8 cellular contexts compared by ENCODE assay signal in the genomic region with DNA sequence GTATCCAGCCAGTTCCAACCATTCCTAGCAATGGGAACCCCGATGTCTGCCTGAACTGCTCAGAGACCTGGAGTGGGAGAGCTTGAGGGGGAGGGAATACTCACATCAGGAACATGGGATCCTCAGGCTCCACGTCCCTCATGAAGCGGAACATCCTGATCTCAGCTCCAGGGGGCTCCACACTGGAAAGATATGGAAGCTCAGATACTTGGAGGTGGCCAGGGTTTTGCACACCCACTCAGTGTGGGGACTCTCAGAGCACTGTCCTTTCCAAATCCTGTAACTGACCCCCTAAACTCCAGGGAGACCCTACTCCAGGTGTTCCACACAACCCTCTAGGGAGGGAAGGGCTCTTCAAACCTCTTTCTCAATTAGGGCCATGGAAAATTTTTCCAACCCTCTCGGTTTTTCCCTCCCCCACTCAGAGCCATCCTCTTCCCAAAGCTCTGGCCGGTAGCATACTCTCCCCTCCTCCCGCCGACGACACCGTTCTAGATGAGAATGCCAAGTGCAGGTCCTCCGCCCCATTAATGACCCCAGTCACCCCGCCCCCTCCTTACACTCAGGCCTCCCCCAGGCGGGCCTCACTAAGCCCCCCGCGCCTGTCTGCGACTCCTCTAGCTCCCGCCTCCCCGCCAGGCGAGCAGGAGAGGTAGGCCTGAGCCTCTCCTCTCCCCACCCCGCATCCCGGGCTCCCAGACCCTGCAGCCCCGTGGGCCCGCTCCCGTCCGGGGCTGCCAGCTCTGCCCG. TPM values are rescaled to one million over a fixed set of nuclear protein-coding genes. Genes with fewer than 3 reads are reported as not detected.
DNase-seq lines count a peak whose midpoint lies in the region; ATAC-seq and TF ChIP-seq lines count a peak whose summit lies in the region.

No MANE protein-coding gene starts in this region.

- H4K20me1 ChIP-seq in OCI-LY1 (ENCODE audit: insufficient read depth, low read length) (no peaks in the 10 kb centered on the region), mammary epithelial cell (ENCODE audit: insufficient read depth, low read length) (no peaks in the 10 kb centered on the region)

- H3K79me2 ChIP-seq in OCI-LY1 (ENCODE audit: insufficient read depth, low read length): no peaks in the 10 kb centered on the region
- H3K79me2 ChIP-seq in mammary epithelial cell (ENCODE audit: insufficient read depth, low read length): peaks cover 45% of the 10 kb centered on the region

- DNase-seq in AG09309 (ENCODE audit: low read depth): no peak
- DNase-seq in mammary epithelial cell: peak; percentile 14
- peak; percentile 34 for DNase-seq in kidney glomerular epithelial cell (lab: John Stamatoyannopoulos, UW)
- peak; percentile 41 for DNase-seq in stimulated activated CD4-positive, alpha-beta T cell treated with anti-CD3 and anti-CD28 coated beads, Interleukin-4, amount 100 ng/mL, for 1 hour

- H3K9ac ChIP-seq in OCI-LY1 (ENCODE audit: low read length) (peak overlapping the region; percentile 90), mammary epithelial cell (ENCODE audit: insufficient read depth, low read length) (peak overlapping the region; percentile 79)

- H3K4me3 ChIP-seq in AG09309 (ENCODE audit: control insufficient read depth, low read depth, low read length) (peak overlapping the region; percentile 87), OCI-LY1 (ENCODE audit: low read depth, low read length, poor library complexity, severe bottlenecking) (peak overlapping the region; percentile 88), mammary epithelial cell (replicated peaks in 1 of 3; ENCODE audit: insufficient read depth in 1 of 3, low read depth in 2 of 3, low read length in 3 of 3) (peak overlapping the region; percentile 49 to 99 (median 81))

- H3K27ac ChIP-seq in OCI-LY1 (ENCODE audit: low read depth, low read length, poor library complexity, severe bottlenecking) (no peak overlapping the region), mammary epithelial cell (ENCODE audit: insufficient read depth, low read depth, low read length) (peak overlapping the region; percentile 92)

- in situ Hi-C loops in mammary epithelial cell (cut with MboI; ENCODE audit: low sequenced_read_pairs in 2 of 2): loop anchor here in 1 of 2 donors (5.0 kb wide), 1 partner anchor 75 kb away; the partner anchor contains the start of gene P3H3

- no peaks in the 10 kb centered on the region for H3F3A ChIP-seq in OCI-LY1 (ENCODE audit: insufficient read depth, low read length)

- CTCF ChIA-PET in mammary epithelial cell (lab: Charles Lee; ENCODE audit: low non-redundant PET): interaction anchor here (0.5 to 0.9 kb wide), 6 partner anchors 14 to 404 kb away, joined by 3 to 23 read pairs (median 4); partner anchors contain the start of gene PTMS

- H3K9me3 ChIP-seq in OCI-LY1 (ENCODE audit: low read length) (no peaks in the 10 kb centered on the region), mammary epithelial cell (replicated peaks; ENCODE audit: insufficient read depth, low read length) (no peaks in the 10 kb centered on the region)

- H3K4me1 ChIP-seq in OCI-LY1 (ENCODE audit: insufficient read depth, low read length, severe bottlenecking) (peaks cover 10% of the 10 kb centered on the region), mammary epithelial cell (ENCODE audit: insufficient read depth, low read length) (peaks cover 24% of the 10 kb centered on the region)

- peak; percentile 2 for ATAC-seq in GM21723 (IDR thresholded peaks at IDR 0.05; ENCODE audit: unreplicated experiment)
- ATAC-seq in GM19467 (IDR thresholded peaks at IDR 0.05; ENCODE audit: unreplicated experiment): no peak
- ATAC-seq in GM21737 (IDR thresholded peaks at IDR 0.05; ENCODE audit: unreplicated experiment): no peak

- no peaks in the 10 kb centered on the region for H3K9me2 ChIP-seq in OCI-LY1 (ENCODE audit: low read depth, low read length)

- dilution Hi-C loops in mammary epithelial cell (cut with HindIII; ENCODE audit: low sequenced_read_pairs): no loop called here

- peak overlapping the region; percentile 84 for H3K4me2 ChIP-seq in OCI-LY1 (ENCODE audit: low read length)
- H3K4me2 ChIP-seq in mammary epithelial cell (ENCODE audit: insufficient read depth, low read depth, low read length): peak overlapping the region; percentile 84

- H3K27me3 ChIP-seq in OCI-LY1 (ENCODE audit: insufficient read depth, low read length) (no peaks in the 10 kb centered on the region), mammary epithelial cell (ENCODE audit: insufficient read depth, low read length) (no peaks in the 10 kb centered on the region)

- WGBS in mammary epithelial cell (ENCODE audit: low coverage, missing lambda C conversion rate): 0% methylated on average over 4 of the region's 25 CpGs

- H3K36me3 ChIP-seq in OCI-LY1 (ENCODE audit: insufficient read depth, low read length) (peaks cover 36% of the 10 kb centered on the region), mammary epithelial cell (ENCODE audit: insufficient read depth, low read length) (peaks cover 38% of the 10 kb centered on the region)

- no peak overlapping the region for H2AFZ ChIP-seq in OCI-LY1 (ENCODE audit: low read length)
- H2AFZ ChIP-seq in mammary epithelial cell (ENCODE audit: low read depth, low read length): peak overlapping the region; percentile 80

- TF ChIP-seq CTCF in AG09309 (IDR thresholded peaks at IDR 0.05; ENCODE audit: control insufficient read depth, insufficient read depth, low read depth, low read length, missing control alignments) (peak; percentile 64), OCI-LY1 (IDR thresholded peaks at IDR 0.05; ENCODE audit: low read length) (no peak), mammary epithelial cell (conservative IDR thresholded peaks at IDR 0.05 in 1 of 2, IDR thresholded peaks at IDR 0.05 in 1 of 2; ENCODE audit: extremely low read depth in 1 of 2, insufficient read depth in 1 of 2, low read depth in 1 of 2, low read length in 2 of 2) (peak; percentile 27 to 39)

- intact Hi-C loops in mammary epithelial cell (cut with micrococcal nuclease): loop anchor here (2.0 to 5.0 kb wide), 2 partner anchors 82 to 190 kb away; partner anchors contain the start of genes C12orf57 and RNU7-1

- TSS peak; percentile 13 for BruUV-seq in mammary epithelial cell (replicated peaks; lab: Mats Ljungman, UMichigan)

RNA-seq across cellular contexts. Expression of gene MLF2, which starts 0.6 kb away (rescaled TPM):
- 100 to 1,000 TPM; 233 to 294 TPM for total RNA-seq in mammary epithelial cell
- polyA plus RNA-seq in mammary epithelial cell: 425 TPM
- polyA minus RNA-seq in mammary epithelial cell: 387 TPM

RNA-seq across cellular contexts. Expression of gene PTMS, which starts 13.8 kb away (rescaled TPM):
- 100 to 1,000 TPM in 1 of 2 donors, 10 to 100 TPM in 1; 56.5 to 365 TPM for total RNA-seq in mammary epithelial cell
- polyA plus RNA-seq in mammary epithelial cell: 199 TPM
- polyA minus RNA-seq in mammary epithelial cell: 356 TPM

RNA-seq across cellular contexts. Expression of gene LAG3, which starts 20.0 kb away (rescaled TPM):
- total RNA-seq in mammary epithelial cell: 1 to 10 TPM in 1 of 2 donors, under 1 TPM in 1; 0.67 to 1.3 TPM
- 0.33 TPM for polyA plus RNA-seq in mammary epithelial cell
- polyA minus RNA-seq in mammary epithelial cell: not detected

RNA-seq across cellular contexts. Expression of gene COPS7A, which starts 28.5 kb away (rescaled TPM):
- 10 to 100 TPM; 54.2 to 57.2 TPM for total RNA-seq in mammary epithelial cell
- 96.9 TPM for polyA plus RNA-seq in mammary epithelial cell
- polyA minus RNA-seq in mammary epithelial cell: 48.0 TPM

RNA-seq across cellular contexts. Expression of gene CD4, which starts 37.0 kb away (rescaled TPM):
- total RNA-seq in mammary epithelial cell: 1 to 10 TPM in 1 of 2 donors, under 1 TPM in 1; 0.17 to 1.8 TPM
- 0.60 TPM for polyA plus RNA-seq in mammary epithelial cell
- polyA minus RNA-seq in mammary epithelial cell: not detected
